In the genomic region with DNA sequence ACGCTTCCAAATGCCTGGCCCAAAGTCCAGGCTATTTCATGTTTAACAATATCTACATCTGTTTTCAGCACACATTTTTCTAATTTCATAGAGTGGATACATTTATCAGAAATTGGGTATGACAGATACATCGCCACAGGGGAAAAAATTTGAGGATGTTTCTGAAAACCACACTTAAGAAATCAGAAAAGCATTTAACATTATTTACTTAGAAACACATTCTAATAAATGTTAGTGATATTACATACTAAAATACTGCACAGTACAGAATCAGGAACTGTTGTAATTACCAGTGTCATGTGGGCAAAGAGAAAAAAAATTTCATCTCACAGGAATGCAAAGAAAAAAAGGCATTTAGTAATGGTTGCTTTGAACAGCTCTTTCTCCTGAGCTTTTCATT, we compare ENCODE assay signal across 1 cellular context.
TF ChIP-seq lines count a peak whose summit lies in the region.

No MANE protein-coding gene starts in this region.

TF ChIP-seq in SK-N-SH treated with all-trans-retinoic acid at 6 μM for 48 hours, 23 proteins besides CTCF, POLR2A, EP300 and RAD21 (continued from another document):
- TF ChIP-seq, protein P1, sequence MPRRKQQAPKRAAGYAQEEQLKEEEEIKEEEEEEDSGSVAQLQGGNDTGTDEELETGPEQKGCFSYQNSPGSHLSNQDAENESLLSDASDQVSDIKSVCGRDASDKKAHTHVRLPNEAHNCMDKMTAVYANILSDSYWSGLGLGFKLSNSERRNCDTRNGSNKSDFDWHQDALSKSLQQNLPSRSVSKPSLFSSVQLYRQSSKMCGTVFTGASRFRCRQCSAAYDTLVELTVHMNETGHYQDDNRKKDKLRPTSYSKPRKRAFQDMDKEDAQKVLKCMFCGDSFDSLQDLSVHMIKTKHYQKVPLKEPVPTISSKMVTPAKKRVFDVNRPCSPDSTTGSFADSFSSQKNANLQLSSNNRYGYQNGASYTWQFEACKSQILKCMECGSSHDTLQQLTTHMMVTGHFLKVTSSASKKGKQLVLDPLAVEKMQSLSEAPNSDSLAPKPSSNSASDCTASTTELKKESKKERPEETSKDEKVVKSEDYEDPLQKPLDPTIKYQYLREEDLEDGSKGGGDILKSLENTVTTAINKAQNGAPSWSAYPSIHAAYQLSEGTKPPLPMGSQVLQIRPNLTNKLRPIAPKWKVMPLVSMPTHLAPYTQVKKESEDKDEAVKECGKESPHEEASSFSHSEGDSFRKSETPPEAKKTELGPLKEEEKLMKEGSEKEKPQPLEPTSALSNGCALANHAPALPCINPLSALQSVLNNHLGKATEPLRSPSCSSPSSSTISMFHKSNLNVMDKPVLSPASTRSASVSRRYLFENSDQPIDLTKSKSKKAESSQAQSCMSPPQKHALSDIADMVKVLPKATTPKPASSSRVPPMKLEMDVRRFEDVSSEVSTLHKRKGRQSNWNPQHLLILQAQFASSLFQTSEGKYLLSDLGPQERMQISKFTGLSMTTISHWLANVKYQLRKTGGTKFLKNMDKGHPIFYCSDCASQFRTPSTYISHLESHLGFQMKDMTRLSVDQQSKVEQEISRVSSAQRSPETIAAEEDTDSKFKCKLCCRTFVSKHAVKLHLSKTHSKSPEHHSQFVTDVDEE (CRISPR knock-in tag; IDR thresholded peaks at IDR 0.05): peak; percentile 85; the same call in 1 of the 2 replicates
- TF ChIP-seq TCF4 (CRISPR knock-in tag; IDR thresholded peaks at IDR 0.05; ENCODE audit: borderline replicate concordance): peak; percentile 91
- peak; percentile 74 for TF ChIP-seq ISL1 (CRISPR knock-in tag; IDR thresholded peaks at IDR 0.05)
- no peak for TF ChIP-seq TOX (CRISPR knock-in tag; IDR thresholded peaks at IDR 0.05; ENCODE audit: borderline replicate concordance)
